8 cellular contexts compared by ENCODE assay signal in genomic region chrX:108699368-108699767, GRCh38. TPM values are rescaled to one million over a fixed set of nuclear protein-coding genes. Genes with fewer than 3 reads are reported as not detected.
DNase-seq lines count a peak whose midpoint lies in the region; ATAC-seq, FAIRE-seq and TF ChIP-seq lines count a peak whose summit lies in the region.

No MANE protein-coding gene starts in this region.

- ATAC-seq in body of pancreas: no peak
- ATAC-seq in stimulated activated memory B cell treated with anti-CD40 and anti-IgM and Interleukin-4, amounts not matched to agents 10 μg/mL and 1 μg/mL and 100 μg/mL, for 72 hours: no peak

- peak; percentile 74 for FAIRE-seq in A204.1 (lab: Jason Lieb, UNC)

- peaks cover 8% of the 10 kb centered on the region for H3K36me3 Mint-ChIP-seq in nephron progenitor cell (ENCODE audit: low read depth)
- H3K36me3 Mint-ChIP-seq in stimulated activated memory B cell treated with anti-CD40 and anti-IgM and Interleukin-4, amounts not matched to agents 10 μg/mL and 1 μg/mL and 100 μg/mL, for 72 hours: no peaks in the 10 kb centered on the region
- no peaks in the 10 kb centered on the region for H3K36me3 Mint-ChIP-seq in T-helper 2 cell treated with Interferon-gamma antibody and Interleukin-4, amounts not matched to agents 5 μg/mL and 100 μg/mL, for 36 hours (ENCODE audit: low read depth)

- TF ChIP-seq CTCF in GM12874 (IDR thresholded peaks at IDR 0.05; ENCODE audit: insufficient read depth, low read depth, low read length): peak; percentile 20; the same call in 1 of the 2 replicates
- peak; percentile 41; the same call in 1 of the 2 replicates for TF ChIP-seq CTCF in LNCAP (IDR thresholded peaks at IDR 0.05)
- peak; percentile 9 to 59 (median 42) for TF ChIP-seq CTCF in body of pancreas (IDR thresholded peaks at IDR 0.05)
- peak; percentile 36 for TF ChIP-seq CTCF in nephron progenitor cell (IDR thresholded peaks at IDR 0.05)

- intact Hi-C loops in body of pancreas (cut with DNase I): no loop called here

- TF ChIP-seq POLR2A in body of pancreas (IDR thresholded peaks at IDR 0.05): no peak

- H3K4me3 ChIP-seq in body of pancreas: no peak overlapping the region

- no peaks in the 10 kb centered on the region for H3K4me1 ChIP-seq in body of pancreas

- no peaks in the 10 kb centered on the region for H3K9me3 Mint-ChIP-seq in nephron progenitor cell
- H3K9me3 Mint-ChIP-seq in stimulated activated memory B cell treated with anti-CD40 and anti-IgM and Interleukin-4, amounts not matched to agents 10 μg/mL and 1 μg/mL and 100 μg/mL, for 72 hours: no peaks in the 10 kb centered on the region
- no peaks in the 10 kb centered on the region for H3K9me3 Mint-ChIP-seq in T-helper 2 cell treated with Interferon-gamma antibody and Interleukin-4, amounts not matched to agents 5 μg/mL and 100 μg/mL, for 36 hours

- no peaks in the 10 kb centered on the region for H3K4me1 Mint-ChIP-seq in nephron progenitor cell
- no peaks in the 10 kb centered on the region for H3K4me1 Mint-ChIP-seq in stimulated activated memory B cell treated with anti-CD40 and anti-IgM and Interleukin-4, amounts not matched to agents 10 μg/mL and 1 μg/mL and 100 μg/mL, for 72 hours
- no peaks in the 10 kb centered on the region for H3K4me1 Mint-ChIP-seq in T-helper 2 cell treated with Interferon-gamma antibody and Interleukin-4, amounts not matched to agents 5 μg/mL and 100 μg/mL, for 36 hours (ENCODE audit: low read depth)

- H3K9me3 ChIP-seq in body of pancreas: no peaks in the 10 kb centered on the region

- peak in 1 of 4 donors; percentile 1 for DNase-seq in body of pancreas
- DNase-seq in nephron progenitor cell: no peak
- DNase-seq in stimulated activated CD4-positive, alpha-beta T cell treated with anti-CD3 and anti-CD28 coated beads, Interleukin-4, amount 100 ng/mL, for 4 hours: no peak
- DNase-seq in T-helper 2 cell treated with Interferon-gamma antibody and Interleukin-4, amounts not matched to agents 5 μg/mL and 100 μg/mL, for 36 hours (ENCODE audit: low spot score): no peak

- H3K27me3 ChIP-seq in body of pancreas: no peaks in the 10 kb centered on the region

- H3K4me3 Mint-ChIP-seq in nephron progenitor cell: no peak overlapping the region
- no peak overlapping the region for H3K4me3 Mint-ChIP-seq in stimulated activated memory B cell treated with anti-CD40 and anti-IgM and Interleukin-4, amounts not matched to agents 10 μg/mL and 1 μg/mL and 100 μg/mL, for 72 hours
- no peak overlapping the region for H3K4me3 Mint-ChIP-seq in T-helper 2 cell treated with Interferon-gamma antibody and Interleukin-4, amounts not matched to agents 5 μg/mL and 100 μg/mL, for 36 hours

- no peak overlapping the region for H3K27ac ChIP-seq in body of pancreas

- peaks cover 3% of the 10 kb centered on the region for H3K27me3 Mint-ChIP-seq in nephron progenitor cell (ENCODE audit: low read depth, poor library complexity)
- no peaks in the 10 kb centered on the region for H3K27me3 Mint-ChIP-seq in stimulated activated memory B cell treated with anti-CD40 and anti-IgM and Interleukin-4, amounts not matched to agents 10 μg/mL and 1 μg/mL and 100 μg/mL, for 72 hours
- H3K27me3 Mint-ChIP-seq in T-helper 2 cell treated with Interferon-gamma antibody and Interleukin-4, amounts not matched to agents 5 μg/mL and 100 μg/mL, for 36 hours (ENCODE audit: low read depth): no peaks in the 10 kb centered on the region

- WGBS in body of pancreas, 2 donors: 24 to 45% methylated on average over 1 of the region's 1 CpG

- H3K36me3 ChIP-seq in body of pancreas (replicated peaks in 1 of 2; ENCODE audit: insufficient read depth in 1 of 2, low read depth in 2 of 2): no peaks in the 10 kb centered on the region

- peak overlapping the region; percentile 58 for H3K27ac Mint-ChIP-seq in nephron progenitor cell
- H3K27ac Mint-ChIP-seq in stimulated activated memory B cell treated with anti-CD40 and anti-IgM and Interleukin-4, amounts not matched to agents 10 μg/mL and 1 μg/mL and 100 μg/mL, for 72 hours: no peak overlapping the region
- no peak overlapping the region for H3K27ac Mint-ChIP-seq in T-helper 2 cell treated with Interferon-gamma antibody and Interleukin-4, amounts not matched to agents 5 μg/mL and 100 μg/mL, for 36 hours

RNA-seq across cellular contexts. Expression of gene IRS4, which starts 37.0 kb away (rescaled TPM):
- total RNA-seq in body of pancreas: under 1 TPM in 1 of 2 donors, not detected in 1; 0.26 TPM
